12 cellular contexts compared by ENCODE assay signal in genomic region chr1:9691108-9691445, GRCh38. TPM values are rescaled to one million over a fixed set of nuclear protein-coding genes. Genes with fewer than 3 reads are reported as not detected.
A peak's percentile ranks its signal among the peaks of the same experiment; 100 is the strongest.
DNase-seq lines count a peak whose midpoint lies in the region; ATAC-seq and TF ChIP-seq lines count a peak whose summit lies in the region.
"Had no signal": no experiment of that assay in that cellular context is flagged by ENCODE, and none has a peak within 500 bp of the region (broad histone marks: within the 10 kb centered on the region; RNA-seq: fewer than 3 reads in every experiment).

No MANE protein-coding gene starts in this region.

- H3K27me3 Mint-ChIP-seq in type B pancreatic cell: peaks cover 55% of the 10 kb centered on the region

- ATAC-seq in foreskin keratinocyte: no peak
- no peak for ATAC-seq in GM21390 (IDR thresholded peaks at IDR 0.05; ENCODE audit: unreplicated experiment)
- no peak for ATAC-seq in HG03135 (IDR thresholded peaks at IDR 0.05; ENCODE audit: unreplicated experiment)
- no peak for ATAC-seq in HG03097 (IDR thresholded peaks at IDR 0.05; ENCODE audit: low FRiP score, unreplicated experiment)

- peaks cover 10% of the 10 kb centered on the region for H3K4me1 ChIP-seq in foreskin keratinocyte

- no peak overlapping the region for H3K27ac Mint-ChIP-seq in type B pancreatic cell

- H3K4me3 Mint-ChIP-seq in type B pancreatic cell: peak overlapping the region; percentile 10

- no peaks in the 10 kb centered on the region for H3K36me3 Mint-ChIP-seq in type B pancreatic cell

- H3K27me3 ChIP-seq in foreskin keratinocyte: no peaks in the 10 kb centered on the region
- H3K27me3 ChIP-seq: tibial nerve had no signal

- no peaks in the 10 kb centered on the region for H3K4me1 Mint-ChIP-seq in type B pancreatic cell (ENCODE audit: unreplicated experiment)

- DNase-seq in stimulated activated CD4-positive, alpha-beta T cell treated with anti-CD3 and anti-CD28 coated beads, Interleukin-4, amount 100 ng/mL, for 24 hours: peak; percentile 23
- DNase-seq in stimulated activated CD4-positive, alpha-beta T cell treated with anti-CD3 and anti-CD28 coated beads, Interleukin-12 subunit alpha, Interleukin-12 subunit beta, amount 100 ng/mL, for 4 hours: no peak
- peak in 1 of 2 donors; percentile 71 for DNase-seq in foreskin keratinocyte
- DNase-seq in type B pancreatic cell (ENCODE audit: extremely low spot score, unreplicated experiment): no peak
- DNase-seq: activated CD4-positive, CD25-positive, alpha-beta regulatory T cell; NCI-H1105; NK-92 treated with Interleukin-12 subunit alpha and Interleukin-12 subunit beta, amount 100 ng/mL, for 24 hours had no signal

- H3K27ac ChIP-seq in foreskin keratinocyte: peak overlapping the region; percentile 1

- TF ChIP-seq CTCF in WI38 (IDR thresholded peaks at IDR 0.05; ENCODE audit: low read depth, low read length): no peak
- no peak for TF ChIP-seq CTCF in foreskin keratinocyte (conservative IDR thresholded peaks at IDR 0.05)
- no peak for TF ChIP-seq CTCF in type B pancreatic cell (conservative IDR thresholded peaks at IDR 0.05)

- peak overlapping the region; percentile 63 for H3K4me3 ChIP-seq in WI38 (ENCODE audit: low read depth, low read length)

- no peaks in the 10 kb centered on the region for H3K9me3 Mint-ChIP-seq in type B pancreatic cell

RNA-seq across cellular contexts. Expression of gene PIK3CD, which starts 39.5 kb away (rescaled TPM):
- total RNA-seq in foreskin keratinocyte (25.0 and 40.4 TPM in 2 replicates), type B pancreatic cell (ENCODE audit: low replicate concordance) (1.7 and 1.8 TPM in 2 replicates)
- 13.3 and 20.3 TPM in 2 replicates for polyA plus RNA-seq in foreskin keratinocyte
